Comparison of ENCODE assay signal across 8 cellular contexts in the genomic region with DNA sequence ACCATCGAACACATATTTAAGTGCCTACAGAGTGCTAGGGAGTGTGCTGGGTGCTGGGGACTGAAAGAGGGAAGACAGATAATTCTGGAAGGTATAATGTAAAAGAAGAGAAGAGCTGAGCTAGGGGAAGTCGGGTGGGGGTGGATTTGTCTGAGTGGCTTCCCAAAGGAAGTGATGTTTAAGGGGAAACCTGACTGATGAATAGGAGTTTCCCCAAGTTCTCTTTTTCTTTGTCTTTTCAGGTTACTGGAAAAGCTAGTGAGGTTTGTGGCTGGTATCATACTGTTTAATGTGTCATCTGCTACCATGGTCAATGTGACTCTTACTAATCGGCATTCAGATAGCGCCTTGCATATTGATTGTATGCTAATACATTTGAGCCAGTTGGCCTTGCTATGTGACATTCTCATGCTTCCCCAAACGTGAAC.
DNase-seq lines count a peak whose midpoint lies in the region; ATAC-seq, FAIRE-seq and TF ChIP-seq lines count a peak whose summit lies in the region.

No MANE protein-coding gene starts in this region.

- H3K4me2 ChIP-seq in OCI-LY7 (ENCODE audit: low read length), result no peak overlapping the region

- no peak for FAIRE-seq in RCC 7860 (lab: Jason Lieb, UNC)

- peak; percentile 76 for ATAC-seq in GM18519 (IDR thresholded peaks at IDR 0.05; ENCODE audit: low FRiP score, unreplicated experiment)
- ATAC-seq in GM21737 (IDR thresholded peaks at IDR 0.05; ENCODE audit: unreplicated experiment), result peak; percentile 65

- no peak overlapping the region for H2AFZ ChIP-seq in OCI-LY7 (ENCODE audit: low read length)

- H3K36me3 ChIP-seq in OCI-LY7 (ENCODE audit: insufficient read depth, low read length), result no peaks in the 10 kb centered on the region
- no peaks in the 10 kb centered on the region for H3K36me3 ChIP-seq in BE2C

- H3K79me2 ChIP-seq in OCI-LY7 (ENCODE audit: insufficient read depth, low read depth, low read length), result no peaks in the 10 kb centered on the region

- H3K27me3 ChIP-seq in BE2C, result no peaks in the 10 kb centered on the region

- no peaks in the 10 kb centered on the region for H3K27me3 Mint-ChIP-seq in neural crest cell (ENCODE audit: low read depth)

- peaks cover 28% of the 10 kb centered on the region for H3K4me1 Mint-ChIP-seq in neural crest cell

- H3K9me3 ChIP-seq in OCI-LY7 (ENCODE audit: low read length) (no peaks in the 10 kb centered on the region), BE2C (no peaks in the 10 kb centered on the region)

- CTCF ChIA-PET in OCI-LY7 (lab: Charles Lee; ENCODE audit: unreplicated experiment), result no interaction called here

- BruUV-seq in OCI-LY7 (replicated peaks; lab: Mats Ljungman, UMichigan), result no TSS peak

- DNase-seq in RCC 7860 (ENCODE audit: low spot score) (peak; percentile 47), neural crest cell (ENCODE audit: low read depth, low spot score) (no peak), OCI-LY7 (ENCODE audit: low spot score) (no peak), BE2C (no peak), NCI-H2196 (lab: John Stamatoyannopoulos, UW; ENCODE audit: unreplicated experiment) (no peak), NCI-H2029 treated with DMSO at 0.1 percent for 48 hours (lab: John Stamatoyannopoulos, UW) (no peak)

- POLR2A ChIA-PET in OCI-LY7 (lab: Charles Lee), result interaction anchor here (0.7 kb wide), 1 partner anchor 49 kb away, joined by 4 read pairs; no protein-coding TSS in a partner anchor

- intact Hi-C loops in OCI-LY7 (cut with micrococcal nuclease; ENCODE audit: unreplicated experiment), result no loop called here

- no peaks in the 10 kb centered on the region for H3K9me3 Mint-ChIP-seq in neural crest cell

- peak overlapping the region; percentile 83 for H3K27ac Mint-ChIP-seq in neural crest cell (ENCODE audit: unreplicated experiment)

- no peak for TF ChIP-seq CTCF in neural crest cell (conservative IDR thresholded peaks at IDR 0.05)
- no peak for TF ChIP-seq CTCF in OCI-LY7 (conservative IDR thresholded peaks at IDR 0.05; ENCODE audit: low read length)
- TF ChIP-seq CTCF in BE2C (IDR thresholded peaks at IDR 0.05; ENCODE audit: low read depth, low read length), result no peak

- H3K4me3 ChIP-seq in OCI-LY7 (ENCODE audit: low read depth, low read length, poor library complexity, severe bottlenecking) (no peak overlapping the region), BE2C (ENCODE audit: low read depth, low read length) (no peak overlapping the region)

- H3K36me3 Mint-ChIP-seq in neural crest cell (ENCODE audit: low read depth), result peaks cover 3% of the 10 kb centered on the region

- H3K4me3 Mint-ChIP-seq in neural crest cell, result no peak overlapping the region

- no peak overlapping the region for H3K27ac ChIP-seq in OCI-LY7 (ENCODE audit: low read depth, low read length, poor library complexity, severe bottlenecking)

- H3K9me2 ChIP-seq in OCI-LY7 (ENCODE audit: insufficient read depth, low read length), result no peaks in the 10 kb centered on the region

- H3K4me1 ChIP-seq in OCI-LY7 (ENCODE audit: insufficient read depth, low read length, poor library complexity, severe bottlenecking), result no peaks in the 10 kb centered on the region
- peaks cover 29% of the 10 kb centered on the region for H3K4me1 ChIP-seq in BE2C

- no peaks in the 10 kb centered on the region for H4K20me1 ChIP-seq in OCI-LY7 (ENCODE audit: insufficient read depth, low read length)
